Comparison of ENCODE assay signal across 1 cellular context in genomic region chr14:58332514-58332913, GRCh38.
TF ChIP-seq lines count a peak whose summit lies in the region.

No MANE protein-coding gene starts in this region.

TF ChIP-seq in SK-N-SH treated with all-trans-retinoic acid at 6 μM for 48 hours, 23 proteins besides CTCF, POLR2A, EP300 and RAD21 (continued from another document):
- TF ChIP-seq TSHZ2 (CRISPR knock-in tag; IDR thresholded peaks at IDR 0.05) (no peak), ZFP3 (CRISPR knock-in tag; IDR thresholded peaks at IDR 0.05) (no peak), ESRRG (CRISPR knock-in tag; IDR thresholded peaks at IDR 0.05) (no peak)
